Comparison of ENCODE assay signal across 8 cellular contexts in genomic region chr1:21176589-21177555, GRCh38. TPM values are rescaled to one million over a fixed set of nuclear protein-coding genes. Genes with fewer than 3 reads are reported as not detected.
DNase-seq lines count a peak whose midpoint lies in the region; ATAC-seq, FAIRE-seq and TF ChIP-seq lines count a peak whose summit lies in the region.

EIF4G3 (minus strand) TSS chr1:21176897; CDS start chr1:21002742, 174,155 bp downstream.

- peak within 1 kb of the TSS; percentile 84 for H3K4me3 Mint-ChIP-seq in activated CD4-positive, alpha-beta memory T cell treated with anti-CD3 and anti-CD28 coated beads for 36 hours

- CTCF ChIA-PET in activated CD4-positive, alpha-beta memory T cell treated with anti-CD3 and anti-CD28 coated beads for 36 hours (lab: Charles Lee): interaction anchor here (3.1 kb wide), 1 partner anchor 19 kb away, joined by 20 read pairs; no protein-coding TSS in a partner anchor
- CTCF ChIA-PET in HepG2 (lab: Yijun Ruan, JAX; ENCODE audit: low intra/inter-chr PET ratio, low total read pairs): no interaction called here

- peak within 1 kb of the TSS; percentile 90 to 95 (median 91) for H3K4me3 ChIP-seq in HepG2 (replicated peaks in 1 of 3; ENCODE audit: insufficient read depth in 1 of 3, low read depth in 2 of 3, low read length in 3 of 3)

- TF ChIP-seq CTCF in HepG2 (CRISPR knock-in tag; IDR thresholded peaks at IDR 0.05): no peak

- peak within 1 kb of the TSS; percentile 90 for H3K27ac Mint-ChIP-seq in activated CD4-positive, alpha-beta memory T cell treated with anti-CD3 and anti-CD28 coated beads for 36 hours

- H4K20me1 ChIP-seq in HepG2 (ENCODE audit: insufficient read depth, low read length): no peaks in the 10 kb centered on the region; the same call in 1 of the 2 replicates

- H3K4me1 Mint-ChIP-seq in activated CD4-positive, alpha-beta memory T cell treated with anti-CD3 and anti-CD28 coated beads for 36 hours (ENCODE audit: low read depth): peaks cover 19% of the 10 kb centered on the region

- peaks cover 34% of the 10 kb centered on the region for H3K79me2 ChIP-seq in HepG2 (ENCODE audit: insufficient read depth, low read length)

- ATAC-seq in GM19438 (IDR thresholded peaks at IDR 0.05; ENCODE audit: low read depth, unreplicated experiment) (peak; percentile 76), HG03575 (IDR thresholded peaks at IDR 0.05; ENCODE audit: extremely low read depth, insufficient number of reproducible peaks, low FRiP score, unreplicated experiment) (peak; percentile 84), HepG2 (peak; percentile 95)

- DNase-seq in CD1c-positive myeloid dendritic cell (ENCODE audit: extremely low spot score) (peak; percentile 99), NCI-H82 treated with DMSO at 0.1 percent for 48 hours (lab: John Stamatoyannopoulos, UW; ENCODE audit: unreplicated experiment) (peak; percentile 98), dermis microvascular lymphatic vessel endothelial cell (ENCODE audit: low read depth in 2 of 2) (peak; percentile 91 to 96), HepG2 (ENCODE audit: low spot score) (peak; percentile 94)
- DNase-seq in activated CD4-positive, alpha-beta memory T cell treated with anti-CD3 and anti-CD28 coated beads for 36 hours: peak; percentile 100
- peak; percentile 100 for DNase-seq in stimulated activated CD4-positive, alpha-beta T cell treated with anti-CD3 and anti-CD28 coated beads, Interleukin-4, amount 100 ng/mL, for 1 hour

- peak; percentile 50; the same call in 1 of the 2 replicates for TF ChIP-seq RAD21 in HepG2 (CRISPR knock-in tag; IDR thresholded peaks at IDR 0.05)

- peaks cover 4% of the 10 kb centered on the region for H3K36me3 Mint-ChIP-seq in activated CD4-positive, alpha-beta memory T cell treated with anti-CD3 and anti-CD28 coated beads for 36 hours

- in situ Hi-C loops in HepG2 (cut with HindIII; ENCODE audit: extremely low pct_ligation_motif_present, low pct_unique_long_range_greater_than_20kb): loop anchor here (25.0 kb wide), 1 partner anchor 190 kb away; no protein-coding TSS in a partner anchor

- no peaks in the 10 kb centered on the region; a peak in 1 of 5 replicates for H3K36me3 ChIP-seq in HepG2 (replicated peaks in 1 of 2; ENCODE audit: control insufficient read depth in 1 of 2, insufficient read depth in 2 of 2, low read length in 2 of 2)

- TF ChIP-seq EP300 in HepG2 (IDR thresholded peaks at IDR 0.05; ENCODE audit: low read depth in 2 of 2, low read length in 2 of 2) (no peak), HepG2 (CRISPR knock-in tag; IDR thresholded peaks at IDR 0.05; ENCODE audit: borderline replicate concordance) (no peak)

- H2AFZ ChIP-seq in HepG2 (ENCODE audit: low read length): no peak within 1 kb of the TSS

- peak within 1 kb of the TSS; percentile 79 for H3K9ac ChIP-seq in HepG2 (ENCODE audit: insufficient read depth, low read depth, low read length)

- BruUV-seq in HepG2 (replicated peaks; lab: Mats Ljungman, UMichigan): no TSS peak

- no peaks in the 10 kb centered on the region for H3K27me3 Mint-ChIP-seq in activated CD4-positive, alpha-beta memory T cell treated with anti-CD3 and anti-CD28 coated beads for 36 hours

- peak within 1 kb of the TSS; percentile 79 for H3K4me2 ChIP-seq in HepG2 (ENCODE audit: low read depth, low read length)

- no peaks in the 10 kb centered on the region for H3K9me3 Mint-ChIP-seq in activated CD4-positive, alpha-beta memory T cell treated with anti-CD3 and anti-CD28 coated beads for 36 hours

- peak; percentile 97 for FAIRE-seq in HepG2 (lab: Jason Lieb, UNC)

- no peaks in the 10 kb centered on the region; a peak in 1 of 5 replicates for H3K27me3 ChIP-seq in HepG2 (ENCODE audit: control insufficient read depth in 1 of 2, insufficient read depth in 2 of 2, low read length in 2 of 2)

- intact Hi-C loops in activated CD4-positive, alpha-beta memory T cell treated with anti-CD3 and anti-CD28 coated beads for 36 hours (cut with micrococcal nuclease): loop anchor here (1.0 to 10.0 kb wide), 4 partner anchors 182 to 605 kb away; partner anchors contain the start of genes HP1BP3, KIF17 and USP48
- intact Hi-C loops in HepG2 (cut with micrococcal nuclease; ENCODE audit: unreplicated experiment): no loop called here

- no peaks in the 10 kb centered on the region for H3K9me3 ChIP-seq in HepG2 (ENCODE audit: low read length)

- H3K4me1 ChIP-seq in HepG2 (ENCODE audit: insufficient read depth, low read length): peaks cover 34% of the 10 kb centered on the region

- POLR2A ChIA-PET in activated CD4-positive, alpha-beta memory T cell treated with anti-CD3 and anti-CD28 coated beads for 36 hours (lab: Charles Lee): interaction anchor here (0.9 kb wide), 1 partner anchor 390 kb away, joined by 3 read pairs; the partner anchor contains the start of gene HP1BP3
- POLR2A ChIA-PET in HepG2 (lab: Yijun Ruan, JAX): no interaction called here

- 43% methylated on average over 43 of the region's 89 CpGs for WGBS in HepG2 (ENCODE audit: low lambda C conversion rate)

- peak; percentile 81 to 90 for TF ChIP-seq POLR2A in HepG2 (IDR thresholded peaks at IDR 0.05; ENCODE audit: insufficient read depth in 1 of 2, low read depth in 2 of 2, low read length in 2 of 2)

- peak within 1 kb of the TSS; percentile 77 for H3K27ac ChIP-seq in HepG2 (ENCODE audit: extremely low read length, insufficient read depth, low read length)

TF ChIP-seq in HepG2, 621 proteins besides CTCF, POLR2A, EP300 and RAD21 (continues in another document):
- TF ChIP-seq ZNF891 (CRISPR knock-in tag; IDR thresholded peaks at IDR 0.05) (no peak), ZMYM4 (CRISPR knock-in tag; IDR thresholded peaks at IDR 0.05) (0 out of 2 replicates have a peak, but pooled peaks have one; percentile 37), PHF21A (CRISPR knock-in tag; IDR thresholded peaks at IDR 0.05) (peak; percentile 57; the same call in 1 of the 2 replicates), ZNF775 (CRISPR knock-in tag; IDR thresholded peaks at IDR 0.05; ENCODE audit: borderline replicate concordance) (no peak), EED (CRISPR knock-in tag; IDR thresholded peaks at IDR 0.05) (no peak), FOXO1 (CRISPR knock-in tag; IDR thresholded peaks at IDR 0.05) (no peak), FLYWCH1 (CRISPR knock-in tag; IDR thresholded peaks at IDR 0.05) (no peak), POLR2G (IDR thresholded peaks at IDR 0.05; ENCODE audit: low read depth, low read length) (peak; percentile 96)
- TF ChIP-seq, protein P1, sequence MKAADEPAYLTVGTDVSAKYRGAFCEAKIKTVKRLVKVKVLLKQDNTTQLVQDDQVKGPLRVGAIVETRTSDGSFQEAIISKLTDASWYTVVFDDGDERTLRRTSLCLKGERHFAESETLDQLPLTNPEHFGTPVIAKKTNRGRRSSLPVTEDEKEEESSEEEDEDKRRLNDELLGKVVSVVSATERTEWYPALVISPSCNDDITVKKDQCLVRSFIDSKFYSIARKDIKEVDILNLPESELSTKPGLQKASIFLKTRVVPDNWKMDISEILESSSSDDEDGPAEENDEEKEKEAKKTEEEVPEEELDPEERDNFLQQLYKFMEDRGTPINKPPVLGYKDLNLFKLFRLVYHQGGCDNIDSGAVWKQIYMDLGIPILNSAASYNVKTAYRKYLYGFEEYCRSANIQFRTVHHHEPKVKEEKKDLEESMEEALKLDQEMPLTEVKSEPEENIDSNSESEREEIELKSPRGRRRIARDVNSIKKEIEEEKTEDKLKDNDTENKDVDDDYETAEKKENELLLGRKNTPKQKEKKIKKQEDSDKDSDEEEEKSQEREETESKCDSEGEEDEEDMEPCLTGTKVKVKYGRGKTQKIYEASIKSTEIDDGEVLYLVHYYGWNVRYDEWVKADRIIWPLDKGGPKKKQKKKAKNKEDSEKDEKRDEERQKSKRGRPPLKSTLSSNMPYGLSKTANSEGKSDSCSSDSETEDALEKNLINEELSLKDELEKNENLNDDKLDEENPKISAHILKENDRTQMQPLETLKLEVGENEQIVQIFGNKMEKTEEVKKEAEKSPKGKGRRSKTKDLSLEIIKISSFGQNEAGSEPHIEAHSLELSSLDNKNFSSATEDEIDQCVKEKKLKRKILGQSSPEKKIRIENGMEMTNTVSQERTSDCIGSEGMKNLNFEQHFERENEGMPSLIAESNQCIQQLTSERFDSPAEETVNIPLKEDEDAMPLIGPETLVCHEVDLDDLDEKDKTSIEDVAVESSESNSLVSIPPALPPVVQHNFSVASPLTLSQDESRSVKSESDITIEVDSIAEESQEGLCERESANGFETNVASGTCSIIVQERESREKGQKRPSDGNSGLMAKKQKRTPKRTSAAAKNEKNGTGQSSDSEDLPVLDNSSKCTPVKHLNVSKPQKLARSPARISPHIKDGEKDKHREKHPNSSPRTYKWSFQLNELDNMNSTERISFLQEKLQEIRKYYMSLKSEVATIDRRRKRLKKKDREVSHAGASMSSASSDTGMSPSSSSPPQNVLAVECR (CRISPR knock-in tag; IDR thresholded peaks at IDR 0.05; ENCODE audit: borderline replicate concordance): peak; percentile 62; the same call in 1 of the 2 replicates

RNA-seq across cellular contexts. Expression of gene EIF4G3, which starts in this region (rescaled TPM):
- total RNA-seq in activated CD4-positive, alpha-beta memory T cell treated with anti-CD3 and anti-CD28 coated beads for 36 hours: 10 to 100 TPM; 39.9 to 42.7 TPM
- total RNA-seq in dermis microvascular lymphatic vessel endothelial cell (28.4 and 34.1 TPM in 2 replicates), HepG2 (2016; rRNA removed; fragmentation: Illumina TruSeq; extraction: Trizol) (22.2 and 29.0 TPM in 2 replicates)
- 13.2 and 15.1 TPM in 2 replicates for total RNA-seq in HepG2 (2016; cell fraction: cytosol; rRNA removed; fragmentation: Illumina TruSeq; extraction: Trizol; ENCODE audit: low read depth)
- total RNA-seq in HepG2 (2016; cell fraction: insoluble cytoplasmic fraction; rRNA removed; fragmentation: Illumina TruSeq; extraction: Trizol): 20.7 and 29.3 TPM in 2 replicates
- total RNA-seq in HepG2 (2016; cell fraction: membrane; rRNA removed; fragmentation: Illumina TruSeq; extraction: Trizol): 12.4 and 12.5 TPM in 2 replicates
- 30.3 and 40.7 TPM in 2 replicates for total RNA-seq in HepG2 (2016; cell fraction: nucleus; rRNA removed; fragmentation: Illumina TruSeq; extraction: Trizol)
- 27.6 and 30.1 TPM in 2 replicates for polyA plus RNA-seq in HepG2 (2011; rRNA removed)
- 18.6 and 19.6 TPM in 2 replicates for polyA plus RNA-seq in HepG2 (2011; cell fraction: cytosol; rRNA removed)
- 30.8 and 35.1 TPM in 2 replicates for polyA plus RNA-seq in HepG2 (2011; cell fraction: nucleus; rRNA removed)
- polyA plus RNA-seq in HepG2 (2012): 19.5 and 29.5 TPM in 2 replicates
- polyA plus RNA-seq in HepG2 (2016; cell fraction: cytosol; fragmentation: Illumina TruSeq; extraction: Trizol; ENCODE audit: low read depth): 3.5 and 3.8 TPM in 2 replicates
- polyA plus RNA-seq in HepG2 (2016; cell fraction: insoluble cytoplasmic fraction; fragmentation: Illumina TruSeq; extraction: Trizol; ENCODE audit: low read depth): 25.3 and 28.3 TPM in 2 replicates
- 6.2 and 6.5 TPM in 2 replicates for polyA plus RNA-seq in HepG2 (2016; cell fraction: membrane; fragmentation: Illumina TruSeq; extraction: Trizol; ENCODE audit: low read depth)
- polyA plus RNA-seq in HepG2 (2016; cell fraction: nucleus; fragmentation: Illumina TruSeq; extraction: Trizol; ENCODE audit: insufficient read depth, low read depth): 38.1 and 40.6 TPM in 2 replicates
- polyA minus RNA-seq in HepG2 (2011; rRNA and poly(A)+ RNA removed; ENCODE audit: low replicate concordance): 85.8 and 132 TPM in 2 replicates
- polyA minus RNA-seq in HepG2 (2011; cell fraction: cytosol; rRNA and poly(A)+ RNA removed): 16.7 and 20.7 TPM in 2 replicates
- 50.2 and 53.3 TPM in 2 replicates for polyA minus RNA-seq in HepG2 (2011; cell fraction: nucleus; rRNA and poly(A)+ RNA removed)

Comparison
In these comparisons a context has a peak if more than half of its experiments do, and no peak if none do; other contexts are left out.
1. Peak in every context shown above with its lines: DNase-seq, ATAC-seq, H3K4me3 ChIP-seq and H3K27ac ChIP-seq.